16 cellular contexts compared by ENCODE assay signal in genomic region chrX:15956684-15957083, GRCh38.
A peak's percentile ranks its signal among the peaks of the same experiment; 100 is the strongest.
DNase-seq lines count a peak whose midpoint lies in the region; ATAC-seq and TF ChIP-seq lines count a peak whose summit lies in the region.
"Had no signal": no experiment of that assay in that cellular context is flagged by ENCODE, and none has a peak within 500 bp of the region (broad histone marks: within the 10 kb centered on the region; RNA-seq: fewer than 3 reads in every experiment).

No MANE protein-coding gene starts in this region.

- TF ChIP-seq POLR2A in adrenal gland (IDR thresholded peaks at IDR 0.05) = no peak

- no peaks in the 10 kb centered on the region for H3K9me3 ChIP-seq in ES-I3 (ENCODE audit: control insufficient read depth, insufficient read depth, low read length)
- no peaks in the 10 kb centered on the region for H3K9me3 ChIP-seq in ectodermal cell (ENCODE audit: control insufficient read depth, low read length)
- no peaks in the 10 kb centered on the region for H3K9me3 ChIP-seq in adrenal gland (replicated peaks in 1 of 3)
- H3K9me3 ChIP-seq: BE2C had no signal

- peak overlapping the region; percentile 27 for H3K9ac ChIP-seq in ES-I3 (ENCODE audit: low read depth, low read length)

- no peaks in the 10 kb centered on the region for H3K27me3 ChIP-seq in ectodermal cell (ENCODE audit: control insufficient read depth, insufficient read depth, low read length, poor library complexity, severe bottlenecking)
- H3K27me3 ChIP-seq in adrenal gland = no peaks in the 10 kb centered on the region
- H3K27me3 ChIP-seq: BE2C had no signal

- no peak overlapping the region for H3K4me3 Mint-ChIP-seq in mesothelial cell of epicardium
- H3K4me3 Mint-ChIP-seq in activated CD8-positive, alpha-beta memory T cell treated with anti-CD3 and anti-CD28 coated beads, Interleukin-2, amount 10 ng/mL, durations not matched to agents 7 days and 5 days = no peak overlapping the region
- H3K4me3 Mint-ChIP-seq: activated CD4-positive, alpha-beta T cell treated with anti-CD3 and anti-CD28 coated beads, Interleukin-2, amount 10 ng/mL, durations not matched to agents 7 days and 5 days; central memory CD8-positive, alpha-beta T cell; stimulated activated naive CD8-positive, alpha-beta T cell treated with anti-CD3 and anti-CD28 coated beads, Interleukin-15, Interleukin-2, amounts not matched to agents 100 ng/mL and 50 ng/mL, for 24 hours had no signal

- CTCF ChIA-PET in activated CD8-positive, alpha-beta memory T cell treated with anti-CD3 and anti-CD28 coated beads, Interleukin-2, amount 10 ng/mL, durations not matched to agents 7 days and 5 days (lab: Charles Lee) = no interaction called here

- H3K36me3 ChIP-seq in ES-I3 (ENCODE audit: insufficient read depth, low read length) (no peaks in the 10 kb centered on the region), ectodermal cell (ENCODE audit: control insufficient read depth, insufficient read depth, low read length) (no peaks in the 10 kb centered on the region), adrenal gland (replicated peaks in 1 of 2) (no peaks in the 10 kb centered on the region)
- H3K36me3 ChIP-seq: BE2C had no signal

- intact Hi-C loops in adrenal gland (cut with DNase I) = no loop called here

- ATAC-seq in HG02623 (IDR thresholded peaks at IDR 0.05; ENCODE audit: unreplicated experiment) = no peak
- no peak for ATAC-seq in activated CD8-positive, alpha-beta memory T cell treated with anti-CD3 and anti-CD28 coated beads, Interleukin-2, amount 10 ng/mL, durations not matched to agents 7 days and 5 days
- ATAC-seq: sciatic nerve had no signal

- no peak for TF ChIP-seq CTCF in mesothelial cell of epicardium (IDR thresholded peaks at IDR 0.05; ENCODE audit: unreplicated experiment)
- no peak for TF ChIP-seq CTCF in adrenal gland (IDR thresholded peaks at IDR 0.05)

- H3K4me1 ChIP-seq in ES-I3 (ENCODE audit: insufficient read depth, low read length) (peaks cover 24% of the 10 kb centered on the region), ectodermal cell (ENCODE audit: control insufficient read depth, insufficient read depth, low read length) (no peaks in the 10 kb centered on the region), adrenal gland (replicated peaks in 1 of 2) (no peaks in the 10 kb centered on the region)
- H3K4me1 ChIP-seq: BE2C had no signal

- H3K4me3 ChIP-seq in ectodermal cell (ENCODE audit: insufficient read depth, low read depth, low read length) (no peak overlapping the region), adrenal gland (no peak overlapping the region)

- DNase-seq in NCI-H69 (lab: John Stamatoyannopoulos, UW) (peak; percentile 77), mesothelial cell of epicardium (ENCODE audit: low spot score in 2 of 2, unreplicated experiment in 2 of 2) (no peak), T1000 (lab: John Stamatoyannopoulos, UW) (no peak), adrenal gland (no peak)
- no peak for DNase-seq in activated CD8-positive, alpha-beta memory T cell treated with anti-CD3 and anti-CD28 coated beads, Interleukin-2, amount 10 ng/mL, durations not matched to agents 7 days and 5 days
- DNase-seq: activated CD4-positive, alpha-beta T cell treated with anti-CD3 and anti-CD28 coated beads, Interleukin-2, amount 10 ng/mL, durations not matched to agents 7 days and 5 days; activated gamma-delta T cell; BE2C; GF-D8; NCI-H187 had no signal

- no peaks in the 10 kb centered on the region for H3K27me3 Mint-ChIP-seq in mesothelial cell of epicardium (ENCODE audit: low read depth)
- no peaks in the 10 kb centered on the region for H3K27me3 Mint-ChIP-seq in activated CD8-positive, alpha-beta memory T cell treated with anti-CD3 and anti-CD28 coated beads, Interleukin-2, amount 10 ng/mL, durations not matched to agents 7 days and 5 days
- H3K27me3 Mint-ChIP-seq: activated CD4-positive, alpha-beta T cell treated with anti-CD3 and anti-CD28 coated beads, Interleukin-2, amount 10 ng/mL, durations not matched to agents 7 days and 5 days; central memory CD8-positive, alpha-beta T cell; stimulated activated naive CD8-positive, alpha-beta T cell treated with anti-CD3 and anti-CD28 coated beads, Interleukin-15, Interleukin-2, amounts not matched to agents 100 ng/mL and 50 ng/mL, for 24 hours had no signal

- H3K27ac ChIP-seq in ectodermal cell (ENCODE audit: insufficient read depth, low read depth, low read length, poor library complexity, severe bottlenecking) (peak overlapping the region; percentile 50), adrenal gland (no peak overlapping the region)

- 12 to 16% methylated on average over 9 of the region's 9 CpGs for WGBS in ectodermal cell, 2 experiments
- 63 to 88% (median 74%) methylated on average over 9 of the region's 9 CpGs for WGBS in adrenal gland, 4 donors

- peak overlapping the region; percentile 8 for H3K27ac Mint-ChIP-seq in mesothelial cell of epicardium
- no peak overlapping the region for H3K27ac Mint-ChIP-seq in activated CD8-positive, alpha-beta memory T cell treated with anti-CD3 and anti-CD28 coated beads, Interleukin-2, amount 10 ng/mL, durations not matched to agents 7 days and 5 days
- H3K27ac Mint-ChIP-seq: activated CD4-positive, alpha-beta T cell treated with anti-CD3 and anti-CD28 coated beads, Interleukin-2, amount 10 ng/mL, durations not matched to agents 7 days and 5 days; stimulated activated naive CD8-positive, alpha-beta T cell treated with anti-CD3 and anti-CD28 coated beads, Interleukin-15, Interleukin-2, amounts not matched to agents 100 ng/mL and 50 ng/mL, for 24 hours had no signal

- H3K9me3 Mint-ChIP-seq in mesothelial cell of epicardium = peaks cover 10% of the 10 kb centered on the region
- H3K9me3 Mint-ChIP-seq in activated CD8-positive, alpha-beta memory T cell treated with anti-CD3 and anti-CD28 coated beads, Interleukin-2, amount 10 ng/mL, durations not matched to agents 7 days and 5 days (ENCODE audit: low read depth) = no peaks in the 10 kb centered on the region
- H3K9me3 Mint-ChIP-seq: activated CD4-positive, alpha-beta T cell treated with anti-CD3 and anti-CD28 coated beads, Interleukin-2, amount 10 ng/mL, durations not matched to agents 7 days and 5 days; central memory CD8-positive, alpha-beta T cell; stimulated activated naive CD8-positive, alpha-beta T cell treated with anti-CD3 and anti-CD28 coated beads, Interleukin-15, Interleukin-2, amounts not matched to agents 100 ng/mL and 50 ng/mL, for 24 hours had no signal

- H3K4me1 Mint-ChIP-seq in mesothelial cell of epicardium = peaks cover 16% of the 10 kb centered on the region
- no peaks in the 10 kb centered on the region for H3K4me1 Mint-ChIP-seq in activated CD8-positive, alpha-beta memory T cell treated with anti-CD3 and anti-CD28 coated beads, Interleukin-2, amount 10 ng/mL, durations not matched to agents 7 days and 5 days
- H3K4me1 Mint-ChIP-seq: activated CD4-positive, alpha-beta T cell treated with anti-CD3 and anti-CD28 coated beads, Interleukin-2, amount 10 ng/mL, durations not matched to agents 7 days and 5 days; central memory CD8-positive, alpha-beta T cell had no signal

- H3K36me3 Mint-ChIP-seq in mesothelial cell of epicardium = no peaks in the 10 kb centered on the region
- no peaks in the 10 kb centered on the region for H3K36me3 Mint-ChIP-seq in activated CD8-positive, alpha-beta memory T cell treated with anti-CD3 and anti-CD28 coated beads, Interleukin-2, amount 10 ng/mL, durations not matched to agents 7 days and 5 days
